10 cellular contexts compared by ENCODE assay signal in the genomic region with DNA sequence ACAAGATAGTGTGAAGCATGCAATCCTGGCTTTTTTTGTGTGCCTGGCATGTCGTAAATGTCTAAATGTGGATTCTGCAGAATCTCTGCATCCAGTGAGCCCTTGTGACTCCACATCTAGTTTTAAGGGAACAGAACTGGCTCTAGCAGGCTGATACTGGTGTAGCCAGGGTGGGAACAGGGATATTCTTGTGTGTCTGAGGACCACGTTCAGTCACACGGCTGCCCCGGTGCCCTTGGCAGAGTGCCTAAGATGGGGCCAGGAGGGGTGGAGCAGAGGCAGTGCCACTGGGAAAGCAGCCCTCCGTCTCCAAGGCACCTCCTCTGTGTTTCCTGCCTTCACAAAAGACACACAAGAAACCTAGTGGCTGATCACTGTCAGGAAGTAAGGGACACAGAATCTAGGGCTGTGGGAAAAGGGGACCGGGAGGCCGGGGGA.
A peak's percentile ranks its signal among the peaks of the same experiment; 100 is the strongest.
DNase-seq lines count a peak whose midpoint lies in the region; ATAC-seq and TF ChIP-seq lines count a peak whose summit lies in the region.
"Had no signal": no experiment of that assay in that cellular context is flagged by ENCODE, and none has a peak within 500 bp of the region (broad histone marks: within the 10 kb centered on the region; RNA-seq: fewer than 3 reads in every experiment).

No MANE protein-coding gene starts in this region.

- DNase-seq in DMS153 treated with DMSO at 0.1 percent for 48 hours (lab: John Stamatoyannopoulos, UW; ENCODE audit: unreplicated experiment) (peak; percentile 36), DMS153 (lab: John Stamatoyannopoulos, UW) (no peak), left colon (peak; percentile 44 to 57), tibial artery (peak; percentile 24 to 84), NCI-H2196 (lab: John Stamatoyannopoulos, UW; ENCODE audit: unreplicated experiment) (no peak)
- DNase-seq in NK-92 treated with Interleukin-12 subunit alpha and Interleukin-12 subunit beta, amount 100 ng/mL, for 24 hours (lab: John Stamatoyannopoulos, UW) = no peak
- DNase-seq: activated effector memory CD4-positive, alpha-beta T cell treated with Interleukin-2 at 50 U/mL for 16 hours had no signal

- no peaks in the 10 kb centered on the region for H3K27me3 ChIP-seq in tibial artery

- H3K27ac Mint-ChIP-seq in brain = peak overlapping the region; percentile 87 to 99 (median 97)

- H3K27ac ChIP-seq in tibial artery = peak overlapping the region; percentile 41 to 63
- H3K27ac ChIP-seq: HL-60 had no signal

- H3K4me3 ChIP-seq in tibial artery = peak overlapping the region in 1 of 2 donors; percentile 0

- H3K4me3 Mint-ChIP-seq in brain = peak overlapping the region; percentile 37 to 73 (median 67)

- H3K36me3 Mint-ChIP-seq in brain = no peaks in the 10 kb centered on the region

- peaks cover 72% of the 10 kb centered on the region for H3K4me1 Mint-ChIP-seq in brain

- H3K27me3 Mint-ChIP-seq in brain = peaks cover 3% of the 10 kb centered on the region

- TF ChIP-seq CTCF in brain (conservative IDR thresholded peaks at IDR 0.05) (no peak), tibial artery (IDR thresholded peaks at IDR 0.05) (no peak)

- H3K4me1 ChIP-seq in tibial artery = peaks cover 0 to 30% (median 12%) of the 10 kb centered on the region in 4 donors

- H3K36me3 ChIP-seq in tibial artery = no peaks in the 10 kb centered on the region

- peak; percentile 73 for ATAC-seq in left colon
- ATAC-seq in GM21528 (IDR thresholded peaks at IDR 0.05; ENCODE audit: low FRiP score, unreplicated experiment) = no peak

- H3K9me3 ChIP-seq in tibial artery = no peaks in the 10 kb centered on the region

- intact Hi-C loops in left colon (cut with DNase I, micrococcal nuclease) = no loop called here
- intact Hi-C loops in tibial artery (cut with DNase I; ENCODE audit: low total_unique reads) = no loop called here

- no peaks in the 10 kb centered on the region for H3K9me3 Mint-ChIP-seq in brain

Comparison
In these comparisons a context has a peak if more than half of its experiments do, and no peak if none do; other contexts are left out.
1. DNase-seq: peak in DMS153 treated with DMSO at 0.1 percent for 48 hours (single experiment), left colon (2 of 2) and tibial artery (2 of 2); none in DMS153 (single experiment), NK-92 treated with Interleukin-12 subunit alpha and Interleukin-12 subunit beta, amount 100 ng/mL, for 24 hours (single experiment) and NCI-H2196 (single experiment).